1 cellular context compared by ENCODE assay signal in genomic region chr21:46212721-46213484, GRCh38.
TF ChIP-seq lines count a peak whose summit lies in the region.

No MANE protein-coding gene starts in this region.

TF ChIP-seq in WTC11, 78 proteins besides CTCF, POLR2A, EP300 and RAD21 (continued from another document):
- no peak for TF ChIP-seq STAT6 (CRISPR knock-in tag; conservative IDR thresholded peaks at IDR 0.05; ENCODE audit: low read depth)
- no peak for TF ChIP-seq ATF2 (CRISPR knock-in tag; IDR thresholded peaks at IDR 0.05; ENCODE audit: borderline replicate concordance, low read depth)
- TF ChIP-seq SP1 (CRISPR knock-in tag; conservative IDR thresholded peaks at IDR 0.05): no peak
- no peak for TF ChIP-seq PRRX2 (CRISPR knock-in tag; IDR thresholded peaks at IDR 0.05)
- TF ChIP-seq ZNF416 (CRISPR knock-in tag; IDR thresholded peaks at IDR 0.05): no peak
- TF ChIP-seq TCF7 (CRISPR knock-in tag; IDR thresholded peaks at IDR 0.05; ENCODE audit: low read depth): no peak
